9 cellular contexts compared by ENCODE assay signal in the genomic region with DNA sequence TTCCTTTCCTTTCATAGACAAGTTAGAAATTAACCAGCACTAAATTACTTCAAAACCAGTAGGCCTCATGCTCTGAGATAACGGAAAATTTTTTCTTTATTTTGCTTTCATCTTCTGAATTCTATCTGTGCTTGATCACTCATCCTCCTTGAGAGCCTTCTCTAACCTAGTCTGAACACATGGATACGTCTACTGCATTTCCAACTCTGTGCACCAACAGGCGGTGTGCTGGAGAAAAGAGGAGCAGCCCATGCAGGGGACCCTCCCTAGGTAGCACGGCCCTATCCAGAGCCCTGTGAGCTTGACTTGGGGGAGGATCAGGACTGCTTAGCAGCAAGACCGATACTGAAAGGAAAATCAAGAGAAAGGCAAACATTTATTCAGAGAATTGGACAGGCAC.
DNase-seq lines count a peak whose midpoint lies in the region; ATAC-seq, FAIRE-seq and TF ChIP-seq lines count a peak whose summit lies in the region.
"Had no signal": no experiment of that assay in that cellular context is flagged by ENCODE, and none has a peak within 500 bp of the region (broad histone marks: within the 10 kb centered on the region; RNA-seq: fewer than 3 reads in every experiment).

No MANE protein-coding gene starts in this region.

- H3K36me3 ChIP-seq in GM06990 (ENCODE audit: control insufficient read depth, insufficient read depth, low read length) (no peaks in the 10 kb centered on the region), Peyer's patch (no peaks in the 10 kb centered on the region), endocrine pancreas (ENCODE audit: control insufficient read depth, insufficient read depth, low read length) (no peaks in the 10 kb centered on the region), pancreas (no peaks in the 10 kb centered on the region), HAP-1 (replicated peaks) (no peaks in the 10 kb centered on the region)

- H3K27ac ChIP-seq in Peyer's patch (peak overlapping the region; percentile 38 to 80 (median 58)), pancreas (peak overlapping the region in 3 of 4 donors; percentile 20 to 90 (median 73))

- 11 to 14% methylated on average over 5 of the region's 5 CpGs for WGBS in pancreas, 2 donors

- TF ChIP-seq CTCF in GM06990 (IDR thresholded peaks at IDR 0.05; ENCODE audit: insufficient read depth, low read length, poor library complexity, severe bottlenecking) (no peak), Peyer's patch (IDR thresholded peaks at IDR 0.05) (no peak), pancreas (IDR thresholded peaks at IDR 0.05) (no peak)

- no peak overlapping the region for H3K4me3 ChIP-seq in GM06990 (replicated peaks; ENCODE audit: low read depth, low read length)
- peak overlapping the region in 2 of 4 donors; percentile 2 to 27 for H3K4me3 ChIP-seq in Peyer's patch
- H3K4me3 ChIP-seq in endocrine pancreas (ENCODE audit: control insufficient read depth, insufficient read depth, low read length): peak overlapping the region; percentile 71
- H3K4me3 ChIP-seq in pancreas: peak overlapping the region in 1 of 4 donors; percentile 27
- no peak overlapping the region for H3K4me3 ChIP-seq in HAP-1

- ATAC-seq in pancreas (peak; percentile 31 to 67 (median 54)), GM21447 (IDR thresholded peaks at IDR 0.05; ENCODE audit: unreplicated experiment) (no peak), GM18519 (IDR thresholded peaks at IDR 0.05; ENCODE audit: low FRiP score, unreplicated experiment) (no peak)

- no peaks in the 10 kb centered on the region for H3K9me3 ChIP-seq in Peyer's patch
- H3K9me3 ChIP-seq in endocrine pancreas (ENCODE audit: control insufficient read depth, low read length): no peaks in the 10 kb centered on the region
- H3K9me3 ChIP-seq in pancreas: no peaks in the 10 kb centered on the region
- no peaks in the 10 kb centered on the region for H3K9me3 ChIP-seq in HAP-1

- TF ChIP-seq POLR2A in Peyer's patch (IDR thresholded peaks at IDR 0.05): no peak

- FAIRE-seq in pancreas (lab: Jason Lieb, UNC): no peak

- DNase-seq in GM06990 (ENCODE audit: extremely low read depth, insufficient read length): peak; percentile 18
- DNase-seq in Peyer's patch: no peak
- peak in 1 of 6 donors; percentile 26 for DNase-seq in pancreas
- DNase-seq in C1 segment of cervical spinal cord (lab: John Stamatoyannopoulos, UW): no peak
- no peak for DNase-seq in HAP-1 (ENCODE audit: low spot score in 2 of 2)
- DNase-seq: NCI-H1694 treated with DMSO at 0.1 percent for 48 hours had no signal

- H3K4me1 ChIP-seq in Peyer's patch (peaks cover 3 to 41% (median 15%) of the 10 kb centered on the region in 4 donors), endocrine pancreas (ENCODE audit: control insufficient read depth, insufficient read depth, low read length) (peaks cover 20% of the 10 kb centered on the region), pancreas (peaks cover 32 to 45% (median 43%) of the 10 kb centered on the region in 3 donors), HAP-1 (no peaks in the 10 kb centered on the region)

- in situ Hi-C loops in HAP-1 (cut with MboI; ENCODE audit: low sequenced_read_pairs): no loop called here

- H3K27me3 ChIP-seq in GM06990 (replicated peaks; ENCODE audit: control insufficient read depth, insufficient read depth, low read length) (no peaks in the 10 kb centered on the region), Peyer's patch (no peaks in the 10 kb centered on the region), endocrine pancreas (ENCODE audit: control insufficient read depth, insufficient read depth, low read length) (no peaks in the 10 kb centered on the region), pancreas (no peaks in the 10 kb centered on the region), HAP-1 (ENCODE audit: low read depth) (no peaks in the 10 kb centered on the region)

- intact Hi-C loops in pancreas (cut with DNase I): no loop called here

- peak overlapping the region; percentile 41 for H3K9ac ChIP-seq in endocrine pancreas (ENCODE audit: control insufficient read depth, insufficient read depth, low read length)

Comparison
In these comparisons a context has a peak if more than half of its experiments do, and no peak if none do; other contexts are left out.
1. ATAC-seq: peak in pancreas (4 of 4); none in GM21447 (single experiment) and GM18519 (single experiment).